In the genomic region with DNA sequence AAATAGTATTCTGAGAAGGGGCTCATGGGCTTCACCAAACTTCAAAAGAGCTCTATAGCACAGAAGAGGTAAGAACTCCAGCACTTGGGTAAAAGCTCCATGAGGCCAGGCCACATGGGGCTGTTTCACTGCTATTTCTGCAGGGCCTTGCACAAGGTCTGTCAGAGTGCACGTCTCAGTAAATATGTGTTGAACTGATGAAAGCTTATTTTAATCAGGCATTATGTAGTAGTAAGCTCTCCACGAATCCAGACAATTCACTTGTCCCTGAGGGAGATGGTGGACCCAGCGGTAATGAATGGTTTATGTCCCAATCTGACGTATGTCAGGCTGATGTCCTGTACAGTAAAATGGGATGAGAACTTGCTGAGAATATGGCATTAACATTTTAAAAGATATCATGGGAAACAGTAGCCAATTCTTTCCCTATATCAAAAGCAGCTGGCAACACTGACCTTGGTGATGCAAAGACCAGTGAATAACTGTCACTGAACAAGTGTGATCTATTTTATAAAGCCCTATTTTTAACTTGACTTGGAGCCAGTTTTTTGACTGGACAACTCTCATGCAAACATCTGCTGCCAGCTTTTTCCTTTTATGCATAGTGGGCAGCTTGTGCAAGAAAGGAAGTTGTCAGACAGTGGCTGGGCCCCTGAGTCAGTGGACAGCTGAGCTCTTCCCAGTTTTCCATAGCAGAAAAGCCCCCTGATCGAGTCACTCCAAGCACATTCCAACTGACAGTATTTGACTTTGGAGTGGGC, we compare ENCODE assay signal across 12 cellular contexts.
DNase-seq lines count a peak whose midpoint lies in the region; ATAC-seq, FAIRE-seq and TF ChIP-seq lines count a peak whose summit lies in the region.
"Had no signal": no experiment of that assay in that cellular context is flagged by ENCODE, and none has a peak within 500 bp of the region (broad histone marks: within the 10 kb centered on the region; RNA-seq: fewer than 3 reads in every experiment).

No MANE protein-coding gene starts in this region.

- TF ChIP-seq CTCF in RWPE2 (IDR thresholded peaks at IDR 0.05; ENCODE audit: poor library complexity, severe bottlenecking) (no peak), fibroblast of mammary gland (conservative IDR thresholded peaks at IDR 0.05; ENCODE audit: control insufficient read depth, insufficient read depth, low read depth, low read length) (no peak), pancreas (IDR thresholded peaks at IDR 0.05) (no peak), WERI-Rb-1 (IDR thresholded peaks at IDR 0.05; ENCODE audit: low read depth, low read length) (no peak)

- no peak overlapping the region for H3K4me3 ChIP-seq in RWPE2 (ENCODE audit: severe bottlenecking)
- H3K4me3 ChIP-seq in fibroblast of mammary gland (ENCODE audit: control insufficient read depth, low read depth, low read length): no peak overlapping the region
- H3K4me3 ChIP-seq in pancreas: no peak overlapping the region
- no peak overlapping the region for H3K4me3 ChIP-seq in WERI-Rb-1 (ENCODE audit: low read depth, low read length)

- no peaks in the 10 kb centered on the region for H3K27me3 ChIP-seq in RWPE2 (ENCODE audit: insufficient read depth, poor library complexity, severe bottlenecking)
- no peaks in the 10 kb centered on the region for H3K27me3 ChIP-seq in pancreas
- no peaks in the 10 kb centered on the region for H3K27me3 ChIP-seq in WERI-Rb-1 (ENCODE audit: insufficient read depth, low read depth, severe bottlenecking)

- H3K9me3 ChIP-seq in RWPE2 (ENCODE audit: severe bottlenecking): no peaks in the 10 kb centered on the region
- H3K9me3 ChIP-seq in pancreas: no peaks in the 10 kb centered on the region
- no peaks in the 10 kb centered on the region for H3K9me3 ChIP-seq in WERI-Rb-1 (ENCODE audit: severe bottlenecking)

- 78 to 83% methylated on average over 5 of the region's 5 CpGs for WGBS in pancreas, 2 donors

- no peaks in the 10 kb centered on the region for H3K36me3 ChIP-seq in RWPE2 (ENCODE audit: low read depth)
- H3K36me3 ChIP-seq in pancreas: no peaks in the 10 kb centered on the region
- H3K36me3 ChIP-seq in WERI-Rb-1: no peaks in the 10 kb centered on the region

- intact Hi-C loops in pancreas (cut with DNase I): no loop called here

- H3K4me1 ChIP-seq in RWPE2 (ENCODE audit: insufficient read depth, poor library complexity, severe bottlenecking) (peaks cover 4% of the 10 kb centered on the region), pancreas (peaks cover 0 to 3% (median 0%) of the 10 kb centered on the region in 3 donors)

- DNase-seq in AG20443 (ENCODE audit: low spot score) (peak; percentile 86), RWPE2 (ENCODE audit: low spot score) (no peak), fibroblast of mammary gland (ENCODE audit: low read depth) (peak; percentile 98), pancreas (no peak), WERI-Rb-1 (no peak)
- DNase-seq in activated naive CD4-positive, alpha-beta T cell treated with Interleukin-2 at 50 U/mL for 16 hours: no peak
- DNase-seq in activated CD4-positive, CD25-positive, alpha-beta regulatory T cell (lab: John Stamatoyannopoulos, UW): no peak
- DNase-seq: activated T-cell treated with anti-CD3 and anti-CD28 coated beads, Interleukin-2, amount 50 U/mL, for 4 hours; CD8-positive, alpha-beta T cell; H9; T-helper 1 cell had no signal

- no peak for FAIRE-seq in pancreas (lab: Jason Lieb, UNC)

- H3K27ac ChIP-seq in RWPE2 (ENCODE audit: poor library complexity, severe bottlenecking): peak overlapping the region; percentile 30
- H3K27ac ChIP-seq in pancreas: no peak overlapping the region
- no peak overlapping the region for H3K27ac ChIP-seq in WERI-Rb-1

- peak; percentile 79 for ATAC-seq in RWPE2 (ENCODE audit: low read depth)
- ATAC-seq in pancreas: peak in 3 of 4 donors; percentile 39 to 86 (median 70)
- no peak for ATAC-seq in HG02623 (IDR thresholded peaks at IDR 0.05; ENCODE audit: unreplicated experiment)
- ATAC-seq: activated T-cell treated with anti-CD3 and anti-CD28 coated beads, Interleukin-2, amount 50 U/mL, for 4 hours; CD8-positive, alpha-beta T cell had no signal

Comparison
In these comparisons a context has a peak if more than half of its experiments do, and no peak if none do; other contexts are left out.
1. DNase-seq: peak in AG20443 (single experiment) and fibroblast of mammary gland (single experiment); none in RWPE2 (single experiment), pancreas (0 of 6), WERI-Rb-1 (single experiment), activated naive CD4-positive, alpha-beta T cell treated with Interleukin-2 at 50 U/mL for 16 hours (single experiment) and activated CD4-positive, CD25-positive, alpha-beta regulatory T cell (0 of 4).